ENCODE assay signal across 1 cellular context in the genomic region with DNA sequence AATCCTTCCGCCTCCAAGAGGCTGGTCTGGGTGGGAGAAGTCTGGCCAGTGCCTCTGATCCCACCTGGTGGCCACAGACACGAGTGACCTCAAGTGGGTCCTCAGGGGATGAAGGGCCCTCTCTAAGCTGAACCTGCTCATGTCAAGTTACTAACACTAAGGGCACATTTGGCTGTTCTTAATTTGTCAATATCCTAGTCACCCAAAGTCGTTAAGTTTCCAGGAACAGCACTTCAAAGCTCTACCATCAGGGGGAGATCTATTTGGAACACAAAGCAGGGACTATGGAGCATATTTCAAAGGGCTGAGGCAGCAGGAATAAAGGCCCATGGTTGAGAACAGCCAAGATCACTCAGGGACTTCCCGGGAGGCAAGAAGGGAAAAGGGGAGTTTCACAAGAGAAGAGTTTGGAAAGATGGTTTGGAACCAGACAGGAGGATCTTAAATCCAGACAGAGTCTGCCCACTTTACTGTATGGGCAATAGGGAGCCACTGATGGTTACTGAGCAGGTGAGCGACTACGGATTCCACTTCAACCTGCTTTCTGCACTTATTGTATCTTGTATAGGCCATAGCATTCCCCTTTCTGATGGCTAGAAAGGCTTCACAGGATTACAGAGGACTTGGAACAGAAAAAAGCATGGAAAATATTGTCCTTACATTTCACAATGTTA.
TF ChIP-seq lines count a peak whose summit lies in the region.

No MANE protein-coding gene starts in this region.

TF ChIP-seq in endothelial cell of umbilical vein, 7 proteins besides CTCF, POLR2A, EP300 and RAD21:
- TF ChIP-seq EZH2 (IDR thresholded peaks at IDR 0.05; ENCODE audit: borderline replicate concordance, low read depth, low read length, severe bottlenecking), result no peak
- no peak for TF ChIP-seq POLR2AphosphoS5 (IDR thresholded peaks at IDR 0.05; ENCODE audit: insufficient read depth, low read depth, low read length)
- TF ChIP-seq FOS (IDR thresholded peaks at IDR 0.05; ENCODE audit: borderline replicate concordance, insufficient read depth, low read length), result no peak
- no peak for TF ChIP-seq MYC (IDR thresholded peaks at IDR 0.05; ENCODE audit: low read depth, low read length)
- TF ChIP-seq, protein P1, sequence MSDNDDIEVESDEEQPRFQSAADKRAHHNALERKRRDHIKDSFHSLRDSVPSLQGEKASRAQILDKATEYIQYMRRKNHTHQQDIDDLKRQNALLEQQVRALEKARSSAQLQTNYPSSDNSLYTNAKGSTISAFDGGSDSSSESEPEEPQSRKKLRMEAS (IDR thresholded peaks at IDR 0.05; ENCODE audit: insufficient read depth, insufficient read length), result no peak
- no peak for TF ChIP-seq GATA2 (IDR thresholded peaks at IDR 0.05; ENCODE audit: insufficient read depth, insufficient read length, low read depth, low read length)
- no peak for TF ChIP-seq JUN (IDR thresholded peaks at IDR 0.05; ENCODE audit: borderline replicate concordance, insufficient read depth, insufficient read length, low read depth)
